21 cellular contexts compared by ENCODE assay signal in genomic region chr18:70335892-70336726, GRCh38. TPM values are rescaled to one million over a fixed set of nuclear protein-coding genes. Genes with fewer than 3 reads are reported as not detected.
A peak's percentile ranks its signal among the peaks of the same experiment; 100 is the strongest.
DNase-seq lines count a peak whose midpoint lies in the region; ATAC-seq and TF ChIP-seq lines count a peak whose summit lies in the region.
"Had no signal": no experiment of that assay in that cellular context is flagged by ENCODE, and none has a peak within 500 bp of the region (broad histone marks: within the 10 kb centered on the region; RNA-seq: fewer than 3 reads in every experiment).

No MANE protein-coding gene starts in this region.

- H3K36me3 ChIP-seq in ACC112 (ENCODE audit: insufficient read depth, low read length) (peaks cover 46% of the 10 kb centered on the region), HUES6 (ENCODE audit: control insufficient read depth, insufficient read depth, low read length) (peaks cover 8% of the 10 kb centered on the region; the same call in 1 of the 2 replicates), mammary epithelial cell (ENCODE audit: insufficient read depth, low read length) (no peaks in the 10 kb centered on the region), liver (ENCODE audit: control insufficient read depth in 4 of 4, insufficient read depth in 3 of 4, low read depth in 1 of 4, low read length in 3 of 4) (peaks cover 0 to 7% (median 0%) of the 10 kb centered on the region in 4 donors)
- H3K36me3 ChIP-seq: spleen had no signal

- peak overlapping the region; percentile 46 for H3K27ac ChIP-seq in ACC112 (ENCODE audit: low read depth, low read length)
- peak overlapping the region; percentile 61; the same call in 1 of the 2 replicates for H3K27ac ChIP-seq in HUES6 (ENCODE audit: low read depth, low read length)
- peak overlapping the region; percentile 99 for H3K27ac ChIP-seq in mammary epithelial cell (ENCODE audit: insufficient read depth, low read depth, low read length)
- peak overlapping the region; percentile 80 to 84 for H3K27ac ChIP-seq in liver (ENCODE audit: low read depth in 1 of 2, low read length in 2 of 2)
- H3K27ac ChIP-seq in dorsolateral prefrontal cortex: no peak overlapping the region
- H3K27ac ChIP-seq: parathyroid adenoma, spleen had no signal

- H3K79me2 ChIP-seq in ACC112 (ENCODE audit: control insufficient read depth, insufficient read depth, low read length, unreplicated experiment) (no peaks in the 10 kb centered on the region), mammary epithelial cell (ENCODE audit: insufficient read depth, low read length) (no peaks in the 10 kb centered on the region)
- H3K79me2 ChIP-seq: parathyroid adenoma had no signal

- no peak overlapping the region for H2AFZ ChIP-seq in ACC112 (ENCODE audit: low read length, unreplicated experiment)
- H2AFZ ChIP-seq in mammary epithelial cell (ENCODE audit: low read depth, low read length): peak overlapping the region; percentile 9
- H2AFZ ChIP-seq: parathyroid adenoma had no signal

- H3K4me1 ChIP-seq in ACC112 (ENCODE audit: control insufficient read depth, insufficient read depth, low read length, unreplicated experiment) (peaks cover 49% of the 10 kb centered on the region), HUES6 (ENCODE audit: control insufficient read depth, insufficient read depth, low read length) (peaks cover 20% of the 10 kb centered on the region), mammary epithelial cell (ENCODE audit: insufficient read depth, low read length) (peaks cover 37% of the 10 kb centered on the region), liver (ENCODE audit: control insufficient read depth in 4 of 4, insufficient read depth in 4 of 4, low read length in 3 of 4) (peaks cover 0 to 24% (median 12%) of the 10 kb centered on the region in 4 donors)
- H3K4me1 ChIP-seq: parathyroid adenoma, spleen had no signal

- peaks cover 23% of the 10 kb centered on the region for H3K9me3 ChIP-seq in HUES6 (ENCODE audit: control insufficient read depth, insufficient read depth, low read depth, low read length)
- peaks cover 6% of the 10 kb centered on the region for H3K9me3 ChIP-seq in mammary epithelial cell (replicated peaks; ENCODE audit: insufficient read depth, low read length)
- H3K9me3 ChIP-seq in liver (ENCODE audit: control insufficient read depth in 4 of 4, low read length in 3 of 4): no peaks in the 10 kb centered on the region

- ATAC-seq in SK-N-SH treated with all-trans-retinoic acid at 6 μM for 48 hours: no peak
- ATAC-seq: activated naive CD8-positive, alpha-beta T cell treated with anti-CD3 and anti-CD28 coated beads, Interleukin-2, amount 50 U/mL, for 24 hours had no signal

- BruUV-seq in mammary epithelial cell (replicated peaks; lab: Mats Ljungman, UMichigan): no TSS peak

- in situ Hi-C loops in mammary epithelial cell (cut with MboI; ENCODE audit: low sequenced_read_pairs in 2 of 2): no loop called here

- no peaks in the 10 kb centered on the region for H3K27me3 ChIP-seq in ACC112 (ENCODE audit: insufficient read depth, low read length)
- H3K27me3 ChIP-seq in HUES6 (ENCODE audit: control insufficient read depth, insufficient read depth, low read length): no peaks in the 10 kb centered on the region
- H3K27me3 ChIP-seq in mammary epithelial cell (ENCODE audit: insufficient read depth, low read length): no peaks in the 10 kb centered on the region
- H3K27me3 ChIP-seq in liver (ENCODE audit: control insufficient read depth in 4 of 4, insufficient read depth in 4 of 4, low read length in 3 of 4): no peaks in the 10 kb centered on the region
- H3K27me3 ChIP-seq in dorsolateral prefrontal cortex: no peaks in the 10 kb centered on the region
- H3K27me3 ChIP-seq: spleen had no signal

- H3K9ac ChIP-seq in HUES6 (ENCODE audit: low read length) (no peak overlapping the region), mammary epithelial cell (ENCODE audit: insufficient read depth, low read length) (peak overlapping the region; percentile 62), liver (ENCODE audit: low read depth in 1 of 2, low read length in 2 of 2) (peak overlapping the region in 1 of 2 donors; percentile 17)
- H3K9ac ChIP-seq: parathyroid adenoma had no signal

- POLR2A ChIA-PET in GM10248 (lab: Yijun Ruan, JAX): no interaction called here

- H3K4me2 ChIP-seq in mammary epithelial cell (ENCODE audit: insufficient read depth, low read depth, low read length): peak overlapping the region; percentile 75

- 46% methylated on average over 5 of the region's 5 CpGs for WGBS in mammary epithelial cell (ENCODE audit: low coverage, missing lambda C conversion rate)
- 59% methylated on average over 5 of the region's 5 CpGs for WGBS in liver

- H4K20me1 ChIP-seq in mammary epithelial cell (ENCODE audit: insufficient read depth, low read length): no peaks in the 10 kb centered on the region

- dilution Hi-C loops in mammary epithelial cell (cut with HindIII; ENCODE audit: low sequenced_read_pairs): no loop called here

- intact Hi-C loops in mammary epithelial cell (cut with micrococcal nuclease) (no loop called here), dorsolateral prefrontal cortex (cut with DNase I) (no loop called here)

- CTCF ChIA-PET in mammary epithelial cell (lab: Charles Lee; ENCODE audit: low non-redundant PET) (interaction anchor here (0.6 kb wide), 1 partner anchor 98 kb away, joined by 3 read pairs; no protein-coding TSS in a partner anchor), GM10248 (lab: Yijun Ruan, JAX) (interaction anchor here (1.4 kb wide), 1 partner anchor 10 kb away, joined by 5 read pairs; no protein-coding TSS in a partner anchor)

- TF ChIP-seq CTCF in mammary epithelial cell (conservative IDR thresholded peaks at IDR 0.05 in 1 of 2, IDR thresholded peaks at IDR 0.05 in 1 of 2; ENCODE audit: extremely low read depth in 1 of 2, insufficient read depth in 1 of 2, low read depth in 1 of 2, low read length in 2 of 2) (no peak), liver (IDR thresholded peaks at IDR 0.05; ENCODE audit: low read depth, low read length, missing input control) (no peak), dorsolateral prefrontal cortex (IDR thresholded peaks at IDR 0.05 in 54 of 56, conservative IDR thresholded peaks at IDR 0.05 in 2 of 56; ENCODE audit: low read depth in 1 of 56, partially characterized antibody in 56 of 56) (no peak), GM10248 (IDR thresholded peaks at IDR 0.05; ENCODE audit: control extremely low read depth, extremely low read depth, low read depth, missing control alignments) (no peak)

- peak; percentile 55 to 67 for TF ChIP-seq RAD21 in liver (IDR thresholded peaks at IDR 0.05)

- H3K4me3 ChIP-seq in ACC112 (ENCODE audit: low read depth, low read length) (no peak overlapping the region), HUES6 (ENCODE audit: low read depth, low read length) (no peak overlapping the region), mammary epithelial cell (replicated peaks in 1 of 3; ENCODE audit: insufficient read depth in 1 of 3, low read depth in 2 of 3, low read length in 3 of 3) (no peak overlapping the region), liver (ENCODE audit: low read depth in 1 of 3, low read length in 3 of 3) (peak overlapping the region in 1 of 3 donors; percentile 31), dorsolateral prefrontal cortex (no peak overlapping the region)
- H3K4me3 ChIP-seq: spleen had no signal

- DNase-seq in mammary epithelial cell: peak; percentile 90
- DNase-seq in dorsolateral prefrontal cortex: no peak
- DNase-seq in GM10248 (ENCODE audit: extremely low spot score): no peak
- no peak for DNase-seq in GM19240 (ENCODE audit: insufficient read length, low spot score)
- DNase-seq: activated CD4-positive, alpha-beta T cell treated with anti-CD3 and anti-CD28 coated beads, Interleukin-2, amount 10 ng/mL, durations not matched to agents 7 days and 5 days; activated naive CD8-positive, alpha-beta T cell treated with anti-CD3 and anti-CD28 coated beads, Interleukin-2, amount 50 U/mL, for 24 hours; CD4-positive, CD25-positive, alpha-beta regulatory T cell; central memory CD4-positive, alpha-beta T cell; hypothalamus; islet precursor cell; Kasumi-1; naive B cell; NCI-H1105; NCI-H2081 treated with DMSO at 0.1 percent for 48 hours; NK-92 treated with Interleukin-12 subunit alpha and Interleukin-12 subunit beta, amount 100 ng/mL, for 24 hours; spleen had no signal

TF ChIP-seq in liver, 16 proteins besides CTCF, POLR2A, EP300 and RAD21 (continues in another document):
- TF ChIP-seq RXRA (IDR thresholded peaks at IDR 0.05) (peak; percentile 81 to 85), ZBTB33 (IDR thresholded peaks at IDR 0.05) (peak; percentile 77)

TF ChIP-seq in SK-N-SH treated with all-trans-retinoic acid at 6 μM for 48 hours, 23 proteins besides CTCF, POLR2A, EP300 and RAD21 (continues in another document):
- TF ChIP-seq PATZ1 (CRISPR knock-in tag; IDR thresholded peaks at IDR 0.05; ENCODE audit: borderline replicate concordance) (no peak), GLIS3 (CRISPR knock-in tag; IDR thresholded peaks at IDR 0.05) (no peak), OSR1 (CRISPR knock-in tag; IDR thresholded peaks at IDR 0.05) (no peak)

RNA-seq across cellular contexts. Expression of gene SOCS6, which starts 47.3 kb away (rescaled TPM):
- 10 to 100 TPM; 22.7 to 31.5 TPM for total RNA-seq in mammary epithelial cell
- 14.0 TPM for polyA plus RNA-seq in mammary epithelial cell
- 26.5 TPM for polyA minus RNA-seq in mammary epithelial cell
- total RNA-seq in liver: 10 to 100 TPM; 10.4 to 30.1 TPM
- 1 to 10 TPM; 5.5 to 6.9 TPM for polyA plus RNA-seq in liver
- 10 to 100 TPM; 11.8 to 30.4 (median 19.8) TPM for total RNA-seq in dorsolateral prefrontal cortex

Comparison
In these comparisons a context has a peak if more than half of its experiments do, and no peak if none do; other contexts are left out.
1. H3K27ac ChIP-seq: peak in ACC112 (single experiment), HUES6 (single experiment), mammary epithelial cell (single experiment) and liver (2 of 2); none in dorsolateral prefrontal cortex (0 of 59).